Comparison of ENCODE assay signal across 1 cellular context in the genomic region with DNA sequence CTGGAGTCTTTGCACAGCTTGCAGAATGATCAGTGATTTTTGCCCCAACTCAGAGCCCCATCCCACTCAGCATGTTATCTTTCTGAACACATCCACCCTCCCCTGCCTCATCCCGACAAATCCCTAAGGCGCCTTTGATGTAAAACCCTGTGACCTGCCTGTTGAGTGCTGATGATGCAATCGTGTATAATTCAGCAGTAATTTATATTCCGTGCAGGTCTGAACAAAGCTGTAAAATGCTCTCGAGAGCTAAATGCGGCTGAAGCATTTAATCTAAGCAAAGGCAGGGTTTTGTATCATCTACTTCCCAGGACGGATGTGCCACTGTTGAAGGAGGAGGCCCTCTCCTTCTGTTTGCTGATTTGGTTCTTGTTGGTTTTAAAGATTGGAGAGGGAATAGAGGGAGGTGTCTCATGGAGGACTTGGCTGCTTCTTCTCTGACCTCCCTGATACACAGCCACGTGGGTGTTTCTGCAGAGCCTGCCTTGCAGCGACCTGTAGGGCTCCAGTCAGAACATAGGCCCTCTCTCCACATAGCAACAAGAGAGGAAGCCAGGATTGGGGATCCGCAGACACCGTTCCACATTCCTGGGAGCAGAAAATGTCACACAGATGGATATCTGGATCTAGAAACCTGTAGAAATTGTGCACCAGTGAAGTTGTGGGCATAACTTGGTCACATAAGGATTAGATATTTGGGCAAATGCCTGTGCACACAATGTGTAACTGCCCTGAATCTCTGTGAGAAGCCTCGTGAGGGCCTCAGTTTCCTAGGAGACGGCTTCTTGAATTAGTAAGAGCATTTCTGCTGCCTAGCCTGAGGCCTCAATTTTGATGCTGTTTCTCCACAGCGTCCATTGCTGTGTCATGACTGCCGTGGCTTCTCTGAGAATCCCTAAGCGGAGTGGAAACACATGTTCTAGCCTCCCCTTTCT.
TF ChIP-seq lines count a peak whose summit lies in the region.

No MANE protein-coding gene starts in this region.

TF ChIP-seq in K562, 482 proteins besides CTCF, POLR2A, EP300 and RAD21 (continued from another document and continues in another):
- TF ChIP-seq, protein P1, sequence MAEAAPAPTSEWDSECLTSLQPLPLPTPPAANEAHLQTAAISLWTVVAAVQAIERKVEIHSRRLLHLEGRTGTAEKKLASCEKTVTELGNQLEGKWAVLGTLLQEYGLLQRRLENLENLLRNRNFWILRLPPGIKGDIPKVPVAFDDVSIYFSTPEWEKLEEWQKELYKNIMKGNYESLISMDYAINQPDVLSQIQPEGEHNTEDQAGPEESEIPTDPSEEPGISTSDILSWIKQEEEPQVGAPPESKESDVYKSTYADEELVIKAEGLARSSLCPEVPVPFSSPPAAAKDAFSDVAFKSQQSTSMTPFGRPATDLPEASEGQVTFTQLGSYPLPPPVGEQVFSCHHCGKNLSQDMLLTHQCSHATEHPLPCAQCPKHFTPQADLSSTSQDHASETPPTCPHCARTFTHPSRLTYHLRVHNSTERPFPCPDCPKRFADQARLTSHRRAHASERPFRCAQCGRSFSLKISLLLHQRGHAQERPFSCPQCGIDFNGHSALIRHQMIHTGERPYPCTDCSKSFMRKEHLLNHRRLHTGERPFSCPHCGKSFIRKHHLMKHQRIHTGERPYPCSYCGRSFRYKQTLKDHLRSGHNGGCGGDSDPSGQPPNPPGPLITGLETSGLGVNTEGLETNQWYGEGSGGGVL (CRISPR knock-in tag; IDR thresholded peaks at IDR 0.05): no peak
- TF ChIP-seq, protein P2, sequence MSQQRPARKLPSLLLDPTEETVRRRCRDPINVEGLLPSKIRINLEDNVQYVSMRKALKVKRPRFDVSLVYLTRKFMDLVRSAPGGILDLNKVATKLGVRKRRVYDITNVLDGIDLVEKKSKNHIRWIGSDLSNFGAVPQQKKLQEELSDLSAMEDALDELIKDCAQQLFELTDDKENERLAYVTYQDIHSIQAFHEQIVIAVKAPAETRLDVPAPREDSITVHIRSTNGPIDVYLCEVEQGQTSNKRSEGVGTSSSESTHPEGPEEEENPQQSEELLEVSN (IDR thresholded peaks at IDR 0.05; ENCODE audit: borderline replicate concordance in 1 of 2, extremely low read depth in 1 of 2, insufficient read depth in 1 of 2, insufficient read length in 1 of 2, low read depth in 1 of 2, low read length in 1 of 2, poor library complexity in 1 of 2, severe bottlenecking in 1 of 2): no peak
- TF ChIP-seq CAMTA2 (CRISPR knock-in tag; conservative IDR thresholded peaks at IDR 0.05) (no peak), KAT2B (IDR thresholded peaks at IDR 0.05; ENCODE audit: low read depth, low read length) (no peak), ZKSCAN1 (IDR thresholded peaks at IDR 0.05; ENCODE audit: low read depth, low read length) (no peak), ZNF584 (CRISPR knock-in tag; IDR thresholded peaks at IDR 0.05; ENCODE audit: low read depth) (peak; percentile 87; the same call in 1 of the 2 replicates), NFRKB (IDR thresholded peaks at IDR 0.05; ENCODE audit: low read depth) (no peak), HNRNPK (IDR thresholded peaks at IDR 0.05; ENCODE audit: low read depth, low read length, poor library complexity, severe bottlenecking) (no peak), HOXB6 (CRISPR knock-in tag; IDR thresholded peaks at IDR 0.05; ENCODE audit: borderline replicate concordance) (no peak), LEF1 (IDR thresholded peaks at IDR 0.05) (peak; percentile 94; the same call in 1 of the 2 replicates), ZNF444 (CRISPR knock-in tag; IDR thresholded peaks at IDR 0.05) (no peak), L3MBTL2 (IDR thresholded peaks at IDR 0.05) (peak; percentile 48), ZNF589 (CRISPR knock-in tag; IDR thresholded peaks at IDR 0.05; ENCODE audit: low read depth) (no peak), JUND (IDR thresholded peaks at IDR 0.05; ENCODE audit: borderline replicate concordance, low read depth, low read length) (peak; percentile 65; the same call in 1 of the 2 replicates), JUND (tag; IDR thresholded peaks at IDR 0.05; ENCODE audit: borderline replicate concordance, low read depth, low read length) (no peak; the same call in 2 of the 3 replicates), SRSF7 (optimal IDR thresholded peaks at IDR 0.05; ENCODE audit: low read depth, low read length) (no peak), ELF1 (tag; IDR thresholded peaks at IDR 0.05) (no peak), ZNF699 (CRISPR knock-in tag; IDR thresholded peaks at IDR 0.05; ENCODE audit: insufficient replicate concordance) (no peak), NR3C1 (CRISPR knock-in tag; IDR thresholded peaks at IDR 0.05) (no peak), DNMT1 (IDR thresholded peaks at IDR 0.05) (no peak), DIDO1 (tag; IDR thresholded peaks at IDR 0.05; ENCODE audit: low read depth) (no peak), ZNF274 (IDR thresholded peaks at IDR 0.05; ENCODE audit: borderline replicate concordance, low read depth, low read length) (no peak), ZNF121 (CRISPR knock-in tag; conservative IDR thresholded peaks at IDR 0.05) (no peak), HDAC1 (IDR thresholded peaks at IDR 0.05) (no peak), CTBP1 (IDR thresholded peaks at IDR 0.05; ENCODE audit: borderline replicate concordance) (peak; percentile 79; the same call in 1 of the 2 replicates), RCOR1 (IDR thresholded peaks at IDR 0.05; ENCODE audit: borderline replicate concordance in 1 of 2, low read depth in 2 of 2, low read length in 2 of 2) (peak in 1 of 2 experiments; percentile 84; a peak in 1 of 4 replicates), FOXJ2 (tag; IDR thresholded peaks at IDR 0.05) (no peak), ZNF253 (CRISPR knock-in tag; conservative IDR thresholded peaks at IDR 0.05) (no peak), POLR3A (IDR thresholded peaks at IDR 0.05; ENCODE audit: borderline replicate concordance, extremely low read depth, insufficient read depth, insufficient read length) (no peak), FOXA1 (IDR thresholded peaks at IDR 0.05; ENCODE audit: borderline replicate concordance) (no peak), FIP1L1 (IDR thresholded peaks at IDR 0.05; ENCODE audit: low read depth, low read length, poor library complexity, severe bottlenecking) (no peak), CHD2 (IDR thresholded peaks at IDR 0.05; ENCODE audit: low read depth, low read length) (no peak), ATF7 (IDR thresholded peaks at IDR 0.05) (peak; percentile 79)
- TF ChIP-seq, protein P3, sequence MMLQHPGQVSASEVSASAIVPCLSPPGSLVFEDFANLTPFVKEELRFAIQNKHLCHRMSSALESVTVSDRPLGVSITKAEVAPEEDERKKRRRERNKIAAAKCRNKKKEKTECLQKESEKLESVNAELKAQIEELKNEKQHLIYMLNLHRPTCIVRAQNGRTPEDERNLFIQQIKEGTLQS (IDR thresholded peaks at IDR 0.05): peak; percentile 97
- TF ChIP-seq, protein P3 (CRISPR knock-in tag; conservative IDR thresholded peaks at IDR 0.05): 0 out of 2 replicates have a peak, but pooled peaks have one; percentile 29
- TF ChIP-seq, protein P4, sequence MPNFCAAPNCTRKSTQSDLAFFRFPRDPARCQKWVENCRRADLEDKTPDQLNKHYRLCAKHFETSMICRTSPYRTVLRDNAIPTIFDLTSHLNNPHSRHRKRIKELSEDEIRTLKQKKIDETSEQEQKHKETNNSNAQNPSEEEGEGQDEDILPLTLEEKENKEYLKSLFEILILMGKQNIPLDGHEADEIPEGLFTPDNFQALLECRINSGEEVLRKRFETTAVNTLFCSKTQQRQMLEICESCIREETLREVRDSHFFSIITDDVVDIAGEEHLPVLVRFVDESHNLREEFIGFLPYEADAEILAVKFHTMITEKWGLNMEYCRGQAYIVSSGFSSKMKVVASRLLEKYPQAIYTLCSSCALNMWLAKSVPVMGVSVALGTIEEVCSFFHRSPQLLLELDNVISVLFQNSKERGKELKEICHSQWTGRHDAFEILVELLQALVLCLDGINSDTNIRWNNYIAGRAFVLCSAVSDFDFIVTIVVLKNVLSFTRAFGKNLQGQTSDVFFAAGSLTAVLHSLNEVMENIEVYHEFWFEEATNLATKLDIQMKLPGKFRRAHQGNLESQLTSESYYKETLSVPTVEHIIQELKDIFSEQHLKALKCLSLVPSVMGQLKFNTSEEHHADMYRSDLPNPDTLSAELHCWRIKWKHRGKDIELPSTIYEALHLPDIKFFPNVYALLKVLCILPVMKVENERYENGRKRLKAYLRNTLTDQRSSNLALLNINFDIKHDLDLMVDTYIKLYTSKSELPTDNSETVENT (CRISPR knock-in tag; IDR thresholded peaks at IDR 0.05): no peak
- TF ChIP-seq, protein P5, sequence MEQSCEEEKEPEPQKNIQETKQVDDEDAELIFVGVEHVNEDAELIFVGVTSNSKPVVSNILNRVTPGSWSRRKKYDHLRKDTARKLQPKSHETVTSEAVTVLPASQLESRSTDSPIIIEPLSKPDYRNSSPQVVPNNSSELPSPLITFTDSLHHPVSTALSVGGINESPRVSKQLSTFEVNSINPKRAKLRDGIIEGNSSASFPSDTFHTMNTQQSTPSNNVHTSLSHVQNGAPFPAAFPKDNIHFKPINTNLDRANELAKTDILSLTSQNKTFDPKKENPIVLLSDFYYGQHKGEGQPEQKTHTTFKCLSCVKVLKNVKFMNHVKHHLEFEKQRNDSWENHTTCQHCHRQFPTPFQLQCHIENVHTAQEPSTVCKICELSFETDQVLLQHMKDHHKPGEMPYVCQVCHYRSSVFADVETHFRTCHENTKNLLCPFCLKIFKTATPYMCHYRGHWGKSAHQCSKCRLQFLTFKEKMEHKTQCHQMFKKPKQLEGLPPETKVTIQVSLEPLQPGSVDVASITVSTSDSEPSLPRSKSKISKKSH (CRISPR knock-in tag; IDR thresholded peaks at IDR 0.05): no peak
- TF ChIP-seq, protein P6, sequence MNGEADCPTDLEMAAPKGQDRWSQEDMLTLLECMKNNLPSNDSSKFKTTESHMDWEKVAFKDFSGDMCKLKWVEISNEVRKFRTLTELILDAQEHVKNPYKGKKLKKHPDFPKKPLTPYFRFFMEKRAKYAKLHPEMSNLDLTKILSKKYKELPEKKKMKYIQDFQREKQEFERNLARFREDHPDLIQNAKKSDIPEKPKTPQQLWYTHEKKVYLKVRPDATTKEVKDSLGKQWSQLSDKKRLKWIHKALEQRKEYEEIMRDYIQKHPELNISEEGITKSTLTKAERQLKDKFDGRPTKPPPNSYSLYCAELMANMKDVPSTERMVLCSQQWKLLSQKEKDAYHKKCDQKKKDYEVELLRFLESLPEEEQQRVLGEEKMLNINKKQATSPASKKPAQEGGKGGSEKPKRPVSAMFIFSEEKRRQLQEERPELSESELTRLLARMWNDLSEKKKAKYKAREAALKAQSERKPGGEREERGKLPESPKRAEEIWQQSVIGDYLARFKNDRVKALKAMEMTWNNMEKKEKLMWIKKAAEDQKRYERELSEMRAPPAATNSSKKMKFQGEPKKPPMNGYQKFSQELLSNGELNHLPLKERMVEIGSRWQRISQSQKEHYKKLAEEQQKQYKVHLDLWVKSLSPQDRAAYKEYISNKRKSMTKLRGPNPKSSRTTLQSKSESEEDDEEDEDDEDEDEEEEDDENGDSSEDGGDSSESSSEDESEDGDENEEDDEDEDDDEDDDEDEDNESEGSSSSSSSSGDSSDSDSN (IDR thresholded peaks at IDR 0.05; ENCODE audit: borderline replicate concordance in 1 of 2, low read depth in 2 of 2, low read length in 2 of 2): no peak
- TF ChIP-seq, protein P7, sequence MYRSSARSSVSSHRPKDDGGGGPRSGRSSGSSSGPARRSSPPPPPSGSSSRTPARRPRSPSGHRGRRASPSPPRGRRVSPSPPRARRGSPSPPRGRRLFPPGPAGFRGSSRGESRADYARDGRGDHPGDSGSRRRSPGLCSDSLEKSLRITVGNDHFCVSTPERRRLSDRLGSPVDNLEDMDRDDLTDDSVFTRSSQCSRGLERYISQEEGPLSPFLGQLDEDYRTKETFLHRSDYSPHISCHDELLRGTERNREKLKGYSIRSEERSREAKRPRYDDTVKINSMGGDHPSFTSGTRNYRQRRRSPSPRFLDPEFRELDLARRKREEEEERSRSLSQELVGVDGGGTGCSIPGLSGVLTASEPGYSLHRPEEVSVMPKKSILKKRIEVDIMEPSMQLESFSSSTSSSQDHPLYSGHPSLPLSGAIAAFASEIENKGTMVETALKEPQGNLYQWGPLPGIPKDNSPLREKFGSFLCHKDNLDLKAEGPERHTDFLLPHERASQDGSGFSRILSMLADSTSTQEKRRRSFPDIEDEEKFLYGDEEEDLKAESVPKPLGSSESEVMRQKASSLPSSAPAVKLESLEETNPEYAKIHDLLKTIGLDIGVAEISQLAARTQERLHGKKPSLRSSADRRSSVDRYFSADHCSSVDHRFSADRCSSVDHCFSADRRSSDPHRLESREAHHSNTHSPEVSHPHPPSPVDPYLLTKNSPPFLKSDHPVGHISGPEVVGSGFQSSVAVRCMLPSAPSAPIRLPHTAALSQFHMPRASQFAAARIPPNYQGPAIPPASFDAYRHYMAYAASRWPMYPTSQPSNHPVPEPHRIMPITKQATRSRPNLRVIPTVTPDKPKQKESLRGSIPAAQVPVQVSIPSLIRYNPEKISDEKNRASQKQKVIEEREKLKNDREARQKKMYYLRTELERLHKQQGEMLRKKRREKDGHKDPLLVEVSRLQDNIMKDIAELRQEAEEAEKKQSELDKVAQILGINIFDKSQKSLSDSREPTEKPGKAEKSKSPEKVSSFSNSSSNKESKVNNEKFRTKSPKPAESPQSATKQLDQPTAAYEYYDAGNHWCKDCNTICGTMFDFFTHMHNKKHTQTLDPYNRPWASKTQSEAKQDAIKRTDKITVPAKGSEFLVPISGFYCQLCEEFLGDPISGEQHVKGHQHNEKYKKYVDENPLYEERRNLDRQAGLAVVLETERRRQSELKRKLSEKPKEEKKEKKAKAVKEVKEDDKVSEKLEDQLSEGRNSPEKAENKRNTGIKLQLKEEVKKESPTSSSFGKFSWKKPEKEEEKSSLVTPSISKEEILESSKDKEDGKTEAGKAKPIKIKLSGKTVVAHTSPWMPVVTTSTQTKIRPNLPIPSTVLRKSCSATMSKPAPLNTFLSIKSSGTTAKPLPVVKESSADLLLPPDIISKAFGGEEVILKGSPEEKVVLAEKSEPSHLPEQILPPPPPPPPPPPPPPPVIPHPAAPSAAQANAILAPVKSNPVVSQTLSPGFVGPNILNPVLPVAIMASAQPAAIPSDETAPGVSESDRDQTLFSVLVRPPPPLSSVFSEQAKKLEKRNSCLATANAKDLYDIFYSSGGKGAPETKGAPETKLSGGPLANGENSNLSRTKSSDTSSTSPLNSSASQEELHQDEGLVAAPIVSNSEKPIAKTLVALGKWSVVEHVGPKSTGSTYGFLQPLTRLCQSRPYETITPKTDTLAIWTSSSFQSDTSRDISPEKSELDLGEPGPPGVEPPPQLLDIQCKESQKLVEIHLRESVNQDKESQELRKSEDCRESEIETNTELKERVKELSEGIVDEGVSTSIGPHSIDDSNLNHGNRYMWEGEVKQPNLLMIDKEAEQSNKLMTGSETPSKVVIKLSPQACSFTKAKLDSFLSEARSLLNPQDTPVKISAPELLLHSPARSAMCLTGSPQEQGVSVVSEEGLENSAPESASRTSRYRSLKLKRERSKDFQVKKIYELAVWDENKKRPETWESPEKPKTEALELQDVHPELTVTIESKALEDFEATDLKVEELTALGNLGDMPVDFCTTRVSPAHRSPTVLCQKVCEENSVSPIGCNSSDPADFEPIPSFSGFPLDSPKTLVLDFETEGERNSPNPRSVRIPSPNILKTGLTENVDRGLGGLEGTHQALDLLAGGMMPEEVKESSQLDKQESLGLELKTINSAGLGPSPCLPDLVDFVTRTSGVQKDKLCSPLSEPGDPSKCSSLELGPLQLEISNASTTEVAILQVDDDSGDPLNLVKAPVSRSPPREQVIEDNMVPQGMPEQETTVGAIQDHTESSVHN (IDR thresholded peaks at IDR 0.05; ENCODE audit: borderline replicate concordance in 1 of 2, low read depth in 1 of 2): 0 out of 4 replicates have a peak, but pooled peaks of 1 of the 2 experiments have one; percentile 17
